ENCODE assay signal across 1 cellular context in genomic region chr15:67133738-67134576, GRCh38.
TF ChIP-seq lines count a peak whose summit lies in the region.

No MANE protein-coding gene starts in this region.

TF ChIP-seq in GM12878, 131 proteins besides CTCF, POLR2A, EP300 and RAD21 (continued from another document and continues in another):
- TF ChIP-seq ETV6 (conservative IDR thresholded peaks at IDR 0.05 in 1 of 2, IDR thresholded peaks at IDR 0.05 in 1 of 2; ENCODE audit: borderline replicate concordance in 1 of 2, low read depth in 1 of 2) (peak in 1 of 2 experiments; percentile 66; a peak in 1 of 4 replicates), E4F1 (IDR thresholded peaks at IDR 0.05; ENCODE audit: borderline replicate concordance, partially characterized antibody) (no peak), ZBED1 (IDR thresholded peaks at IDR 0.05; ENCODE audit: borderline replicate concordance) (peak; percentile 54; the same call in 1 of the 2 replicates), MLLT1 (IDR thresholded peaks at IDR 0.05) (peak; percentile 72; the same call in 1 of the 2 replicates), ZBTB33 (IDR thresholded peaks at IDR 0.05) (no peak), ZNF274 (IDR thresholded peaks at IDR 0.05; ENCODE audit: insufficient read depth, insufficient read length) (no peak), SUPT20H (IDR thresholded peaks at IDR 0.05; ENCODE audit: borderline replicate concordance, control insufficient read depth, low read depth, low read length) (no peak), TAF1 (IDR thresholded peaks at IDR 0.05; ENCODE audit: borderline replicate concordance, low read depth, low read length) (peak; percentile 62; the same call in 1 of the 2 replicates), SMARCA5 (IDR thresholded peaks at IDR 0.05) (no peak), KDM1A (IDR thresholded peaks at IDR 0.05; ENCODE audit: borderline replicate concordance) (no peak), ZSCAN29 (IDR thresholded peaks at IDR 0.05) (no peak), CEBPB (IDR thresholded peaks at IDR 0.05; ENCODE audit: borderline replicate concordance in 1 of 2, low read depth in 2 of 2, low read length in 2 of 2) (no peak), BMI1 (IDR thresholded peaks at IDR 0.05; ENCODE audit: borderline replicate concordance) (no peak), YBX1 (IDR thresholded peaks at IDR 0.05) (no peak), STAT3 (IDR thresholded peaks at IDR 0.05; ENCODE audit: low read depth, low read length) (no peak), NBN (IDR thresholded peaks at IDR 0.05) (peak; percentile 82; the same call in 1 of the 2 replicates), BRCA1 (IDR thresholded peaks at IDR 0.05; ENCODE audit: low read depth, low read length) (no peak), HDAC6 (IDR thresholded peaks at IDR 0.05; ENCODE audit: unreplicated experiment) (no peak), BACH1 (IDR thresholded peaks at IDR 0.05; ENCODE audit: borderline replicate concordance) (no peak), GABPA (IDR thresholded peaks at IDR 0.05; ENCODE audit: low read depth) (peak; percentile 62; the same call in 1 of the 2 replicates), YY1 (IDR thresholded peaks at IDR 0.05; ENCODE audit: low read depth, low read length) (no peak), HCFC1 (IDR thresholded peaks at IDR 0.05; ENCODE audit: low read length) (0 out of 2 replicates have a peak, but pooled peaks have one; percentile 8), NFXL1 (IDR thresholded peaks at IDR 0.05; ENCODE audit: borderline replicate concordance) (no peak), NR2C2 (IDR thresholded peaks at IDR 0.05; ENCODE audit: borderline replicate concordance, control insufficient read depth, insufficient read length, low read depth) (no peak), MAX (IDR thresholded peaks at IDR 0.05; ENCODE audit: low read depth, low read length) (no peak), BCLAF1 (IDR thresholded peaks at IDR 0.05) (no peak), IKZF2 (IDR thresholded peaks at IDR 0.05) (peak; percentile 94 to 97), STAT1 (conservative IDR thresholded peaks at IDR 0.05) (no peak), PBX3 (IDR thresholded peaks at IDR 0.05; ENCODE audit: insufficient replicate concordance, low read depth, low read length) (no peak), ATF3 (IDR thresholded peaks at IDR 0.05; ENCODE audit: borderline replicate concordance, extremely low read depth, low read depth, low read length) (no peak), CHD1 (IDR thresholded peaks at IDR 0.05; ENCODE audit: low read depth, low read length) (no peak), SPI1 (IDR thresholded peaks at IDR 0.05; ENCODE audit: borderline replicate concordance, insufficient read depth, low read depth, low read length) (no peak), E2F8 (IDR thresholded peaks at IDR 0.05; ENCODE audit: low read depth, partially characterized antibody) (no peak), CREM (IDR thresholded peaks at IDR 0.05; ENCODE audit: low read depth) (peak; percentile 81), PKNOX1 (IDR thresholded peaks at IDR 0.05) (no peak), ESRRA (IDR thresholded peaks at IDR 0.05; ENCODE audit: low read length) (no peak), JUNB (IDR thresholded peaks at IDR 0.05) (no peak; the same call in 1 of the 2 replicates), CHD4 (IDR thresholded peaks at IDR 0.05) (no peak), BCL3 (IDR thresholded peaks at IDR 0.05; ENCODE audit: borderline replicate concordance, insufficient read depth, low read depth, low read length, poor library complexity, severe bottlenecking) (no peak), DPF2 (IDR thresholded peaks at IDR 0.05) (peak; percentile 73), FOXK2 (IDR thresholded peaks at IDR 0.05) (no peak), POLR2AphosphoS2 (IDR thresholded peaks at IDR 0.05; ENCODE audit: low read depth, low read length) (no peak), FOXM1 (IDR thresholded peaks at IDR 0.05; ENCODE audit: low read depth, low read length) (no peak; the same call in 1 of the 2 replicates), ZZZ3 (IDR thresholded peaks at IDR 0.05; ENCODE audit: control insufficient read depth, insufficient read length, low read depth) (no peak), BHLHE40 (IDR thresholded peaks at IDR 0.05; ENCODE audit: borderline replicate concordance in 1 of 2, low read depth in 2 of 2, low read length in 1 of 2) (peak; percentile 62 to 74), IRF3 (IDR thresholded peaks at IDR 0.05) (no peak), USF1 (IDR thresholded peaks at IDR 0.05; ENCODE audit: borderline replicate concordance, extremely low read length, insufficient read depth, low read depth, low read length) (no peak)
